Comparison of ENCODE assay signal across 1 cellular context in genomic region chr15:74598126-74598842, GRCh38.
A peak's percentile ranks its signal among the peaks of the same experiment; 100 is the strongest.
TF ChIP-seq lines count a peak whose summit lies in the region.

No MANE protein-coding gene starts in this region.

TF ChIP-seq in HepG2, 621 proteins besides CTCF, POLR2A, EP300 and RAD21 (continued from another document and continues in another):
- no peak for TF ChIP-seq ZNF414 (CRISPR knock-in tag; IDR thresholded peaks at IDR 0.05)
- TF ChIP-seq ZNF878 (CRISPR knock-in tag; IDR thresholded peaks at IDR 0.05), result peak; percentile 73; the same call in 1 of the 2 replicates
- peak; percentile 71; the same call in 1 of the 2 replicates for TF ChIP-seq GATA4 (IDR thresholded peaks at IDR 0.05; ENCODE audit: borderline replicate concordance, low read depth)
- no peak for TF ChIP-seq ZNF510 (CRISPR knock-in tag; IDR thresholded peaks at IDR 0.05; ENCODE audit: low read depth)
- 0 out of 2 replicates have a peak, but pooled peaks have one; percentile 41 for TF ChIP-seq NCOA2 (CRISPR knock-in tag; IDR thresholded peaks at IDR 0.05)
- TF ChIP-seq HMGXB3 (CRISPR knock-in tag; IDR thresholded peaks at IDR 0.05; ENCODE audit: borderline replicate concordance), result peak; percentile 42; the same call in 1 of the 2 replicates
- peak in 1 of 2 experiments; percentile 35; a peak in 1 of 4 replicates for TF ChIP-seq HMGXB4 (CRISPR knock-in tag; IDR thresholded peaks at IDR 0.05; ENCODE audit: borderline replicate concordance in 1 of 2, low read depth in 1 of 2)
- peak; percentile 32; the same call in 1 of the 2 replicates for TF ChIP-seq MIER3 (CRISPR knock-in tag; IDR thresholded peaks at IDR 0.05; ENCODE audit: borderline replicate concordance)
- TF ChIP-seq PHF8 (CRISPR knock-in tag; IDR thresholded peaks at IDR 0.05), result peak; percentile 81
- peak; percentile 76; the same call in 1 of the 2 replicates for TF ChIP-seq ZNF350 (CRISPR knock-in tag; IDR thresholded peaks at IDR 0.05; ENCODE audit: borderline replicate concordance, low read depth)
- peak; percentile 75 for TF ChIP-seq SAP130 (CRISPR knock-in tag; IDR thresholded peaks at IDR 0.05; ENCODE audit: low read depth)
- TF ChIP-seq FOSL2 (CRISPR knock-in tag; IDR thresholded peaks at IDR 0.05), result peak; percentile 37; the same call in 1 of the 2 replicates
- no peak for TF ChIP-seq TEF (CRISPR knock-in tag; IDR thresholded peaks at IDR 0.05)
- peak; percentile 60; the same call in 1 of the 2 replicates for TF ChIP-seq ZNF280D (CRISPR knock-in tag; IDR thresholded peaks at IDR 0.05)
- peak; percentile 59; the same call in 1 of the 2 replicates for TF ChIP-seq ZNF292 (CRISPR knock-in tag; IDR thresholded peaks at IDR 0.05; ENCODE audit: borderline replicate concordance, low read depth)
- TF ChIP-seq FOXO1 (CRISPR knock-in tag; IDR thresholded peaks at IDR 0.05), result 0 out of 2 replicates have a peak, but pooled peaks have one; percentile 25
- TF ChIP-seq ZSCAN22 (CRISPR knock-in tag; IDR thresholded peaks at IDR 0.05), result no peak
- 0 out of 2 replicates have a peak, but pooled peaks have one; percentile 69 for TF ChIP-seq ZNF556 (CRISPR knock-in tag; IDR thresholded peaks at IDR 0.05; ENCODE audit: borderline replicate concordance)
- TF ChIP-seq ZNF746 (CRISPR knock-in tag; IDR thresholded peaks at IDR 0.05), result no peak
- TF ChIP-seq KLF12 (CRISPR knock-in tag; IDR thresholded peaks at IDR 0.05; ENCODE audit: borderline replicate concordance), result peak; percentile 71; the same call in 1 of the 2 replicates
- no peak for TF ChIP-seq NFE2L2 (IDR thresholded peaks at IDR 0.05; ENCODE audit: low read length)
- TF ChIP-seq MEIS1 (CRISPR knock-in tag; IDR thresholded peaks at IDR 0.05; ENCODE audit: borderline replicate concordance), result peak; percentile 29; the same call in 1 of the 2 replicates
- peak; percentile 91; the same call in 1 of the 2 replicates for TF ChIP-seq KDM5B (CRISPR knock-in tag; IDR thresholded peaks at IDR 0.05; ENCODE audit: borderline replicate concordance)
- peak; percentile 77 for TF ChIP-seq MXD4 (CRISPR knock-in tag; IDR thresholded peaks at IDR 0.05)
- TF ChIP-seq IRF2 (CRISPR knock-in tag; IDR thresholded peaks at IDR 0.05), result peak; percentile 69; the same call in 1 of the 2 replicates
- TF ChIP-seq POGK (CRISPR knock-in tag; conservative IDR thresholded peaks at IDR 0.05), result 0 out of 2 replicates have a peak, but pooled peaks have one; percentile 24
- 0 out of 2 replicates have a peak, but pooled peaks have one; percentile 36 for TF ChIP-seq NR1H2 (CRISPR knock-in tag; IDR thresholded peaks at IDR 0.05; ENCODE audit: borderline replicate concordance, low read depth)
- peak; percentile 97 for TF ChIP-seq THRA (CRISPR knock-in tag; IDR thresholded peaks at IDR 0.05; ENCODE audit: borderline replicate concordance)
- TF ChIP-seq ZBTB7B (CRISPR knock-in tag; IDR thresholded peaks at IDR 0.05), result peak; percentile 65; the same call in 1 of the 2 replicates
- no peak for TF ChIP-seq GMEB2 (CRISPR knock-in tag; IDR thresholded peaks at IDR 0.05; ENCODE audit: low read depth)
- TF ChIP-seq ZNF550 (CRISPR knock-in tag; IDR thresholded peaks at IDR 0.05; ENCODE audit: borderline replicate concordance), result no peak
- peak; percentile 92 for TF ChIP-seq TAF1 (CRISPR knock-in tag; IDR thresholded peaks at IDR 0.05)
- 0 out of 2 replicates have a peak, but pooled peaks have one; percentile 20 for TF ChIP-seq NFE2L1 (CRISPR knock-in tag; IDR thresholded peaks at IDR 0.05; ENCODE audit: borderline replicate concordance)
- TF ChIP-seq ZNF317 (CRISPR knock-in tag; IDR thresholded peaks at IDR 0.05), result peak; percentile 87
- 0 out of 2 replicates have a peak, but pooled peaks have one; percentile 69 for TF ChIP-seq DZIP1 (CRISPR knock-in tag; IDR thresholded peaks at IDR 0.05)
- TF ChIP-seq RELA (CRISPR knock-in tag; IDR thresholded peaks at IDR 0.05), result 0 out of 2 replicates have a peak, but pooled peaks have one; percentile 45
- no peak for TF ChIP-seq NFATC3 (CRISPR knock-in tag; IDR thresholded peaks at IDR 0.05)
- TF ChIP-seq ZNF275 (CRISPR knock-in tag; IDR thresholded peaks at IDR 0.05; ENCODE audit: borderline replicate concordance), result peak; percentile 85; the same call in 1 of the 2 replicates
- TF ChIP-seq AKAP8 (CRISPR knock-in tag; IDR thresholded peaks at IDR 0.05), result peak; percentile 71; the same call in 1 of the 2 replicates
